ENCODE assay signal across 32 cellular contexts in the genomic region with DNA sequence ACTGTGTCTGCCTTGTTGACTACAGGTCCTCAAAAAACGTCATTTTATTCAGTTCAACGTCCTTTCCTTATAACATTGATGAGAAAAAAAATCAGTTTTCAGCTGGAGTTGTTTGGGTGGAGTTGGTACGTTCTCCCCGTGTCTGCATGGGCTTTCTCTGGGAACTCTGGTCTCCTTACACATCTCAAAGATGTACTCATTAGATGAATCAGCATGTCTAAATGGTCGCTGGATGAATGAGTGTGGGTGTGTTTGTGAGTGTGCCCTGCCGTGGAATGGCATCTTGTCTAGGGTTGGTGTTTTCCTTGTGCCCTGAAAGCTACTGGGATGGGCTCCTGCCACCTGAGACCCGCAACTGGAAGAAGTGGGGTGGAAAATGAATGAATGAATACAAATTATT. TPM values are rescaled to one million over a fixed set of nuclear protein-coding genes. Genes with fewer than 3 reads are reported as not detected.
"Had no signal": no experiment of that assay in that cellular context is flagged by ENCODE, and none has a peak within 500 bp of the region (broad histone marks: within the 10 kb centered on the region; RNA-seq: fewer than 3 reads in every experiment).

No MANE protein-coding gene starts in this region.

- DNase-seq: activated B cell treated with CpG ODN at 0.5 μM for 24 hours; activated CD4-positive, alpha-beta T cell treated with anti-CD3 and anti-CD28 coated beads, Interleukin-2, amount 50 U/mL, for 1 hour; activated CD8-positive, alpha-beta memory T cell treated with anti-CD3 and anti-CD28 coated beads, Interleukin-2, amount 10 ng/mL, durations not matched to agents 7 days and 5 days; activated CD8-positive, alpha-beta T cell treated with anti-CD3 and anti-CD28 coated beads, Interleukin-2, amount 10 ng/mL, durations not matched to agents 7 days and 5 days; activated effector memory CD4-positive, alpha-beta T cell treated with Interleukin-2 at 50 U/mL for 16 hours; activated naive CD4-positive, alpha-beta T cell treated with Interleukin-2 at 50 U/mL for 16 hours; activated naive CD8-positive, alpha-beta T cell treated with anti-CD3 and anti-CD28 coated beads for 36 hours; adrenal gland; aorta; body of pancreas; caudate nucleus; gastrocnemius medialis; glutamatergic neuron; left lung; lower lobe of right lung; mesendoderm; natural killer cell; ovary; right lobe of liver; small intestine; stimulated activated CD4-positive, alpha-beta T cell treated with anti-CD3 and anti-CD28 coated beads, Interleukin-1b, Interleukin-23, amount 100 ng/mL, for 48 hours; stimulated activated CD4-positive, alpha-beta T cell treated with anti-CD3 and anti-CD28 coated beads, Interleukin-4, amount 100 ng/mL, for 4 hours; stimulated activated CD8-positive, alpha-beta memory T cell treated with anti-CD3 and anti-CD28 coated beads, Interleukin-4, amount 100 ng/mL, for 48 hours; stimulated activated naive CD8-positive, alpha-beta T cell treated with anti-CD3 and anti-CD28 coated beads, Interleukin-15, amount 100 ng/mL, for 72 hours; substantia nigra; T-helper 9 cell; upper lobe of left lung had no signal

- FAIRE-seq: islet of Langerhans, small intestine had no signal

- H3K36me3 ChIP-seq: adrenal gland, esophagus muscularis mucosa, gastrocnemius medialis, left lung, lower lobe of right lung, ovary, right lobe of liver, upper lobe of left lung, vagina had no signal

- ATAC-seq: activated CD8-positive, alpha-beta memory T cell treated with anti-CD3 and anti-CD28 coated beads, Interleukin-2, amount 10 ng/mL, durations not matched to agents 7 days and 5 days; activated CD8-positive, alpha-beta T cell treated with anti-CD3 and anti-CD28 coated beads, Interleukin-2, amount 10 ng/mL, durations not matched to agents 7 days and 5 days; body of pancreas; gastrocnemius medialis; left lung; lower lobe of right lung; natural killer cell; right lobe of liver; stimulated activated memory B cell treated with anti-CD40 and anti-IgM and Interleukin-4, amounts not matched to agents 10 μg/mL and 1 μg/mL and 100 μg/mL, for 72 hours; stimulated activated naive CD8-positive, alpha-beta T cell treated with anti-CD3 and anti-CD28 coated beads, Interleukin-15, amount 100 ng/mL, for 72 hours had no signal

- H3K9me3 ChIP-seq: adrenal gland, body of pancreas, esophagus muscularis mucosa, gastrocnemius medialis, left lung, lower lobe of right lung, ovary, right lobe of liver, upper lobe of left lung, vagina had no signal

- H3K27me3 ChIP-seq: adrenal gland, body of pancreas, ovary, right lobe of liver, upper lobe of left lung, vagina had no signal

- H3K27ac ChIP-seq: adrenal gland, body of pancreas, esophagus muscularis mucosa, gastrocnemius medialis, left lung, lower lobe of right lung, ovary, right lobe of liver, upper lobe of left lung, vagina had no signal

- H3K4me3 ChIP-seq: adrenal gland, body of pancreas, esophagus muscularis mucosa, gastrocnemius medialis, left lung, lower lobe of right lung, ovary, right lobe of liver, upper lobe of left lung, vagina had no signal

RNA-seq across cellular contexts. Expression of gene REEP2, which starts 56.5 kb away (rescaled TPM):
- total RNA-seq: activated B cell treated with CpG ODN at 0.5 μM for 24 hours, mononuclear cell, right lobe of liver had no signal
